Comparison of ENCODE assay signal across 1 cellular context in the genomic region with DNA sequence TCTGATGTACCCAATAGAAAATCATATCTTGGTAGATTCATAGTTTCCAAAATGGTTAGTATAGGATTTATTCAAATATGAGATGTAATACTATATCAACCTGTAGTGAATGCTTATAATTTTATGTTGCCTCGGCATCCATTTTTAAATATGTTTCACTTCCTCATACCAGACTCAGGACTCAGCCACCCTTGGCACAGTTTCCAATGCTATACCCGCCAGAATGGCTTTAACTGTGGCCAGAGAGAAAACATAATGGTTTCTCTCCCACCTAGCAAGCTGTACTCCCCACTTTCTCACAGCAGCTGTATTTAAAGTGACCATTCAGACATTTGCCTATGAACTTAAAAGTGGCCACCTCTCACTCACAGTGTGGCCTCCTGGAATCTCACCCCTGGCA.
TF ChIP-seq lines count a peak whose summit lies in the region.

No MANE protein-coding gene starts in this region.

TF ChIP-seq in WTC11, 78 proteins besides CTCF, POLR2A, EP300 and RAD21 (continued from another document):
- TF ChIP-seq ZNF317 (CRISPR knock-in tag; IDR thresholded peaks at IDR 0.05; ENCODE audit: borderline replicate concordance, low read depth) (no peak), HMGA2 (CRISPR knock-in tag; IDR thresholded peaks at IDR 0.05) (no peak), E2F1 (CRISPR knock-in tag; IDR thresholded peaks at IDR 0.05) (no peak)
TF ChIP-seq in WTC11: peak in this region for 0.
